13 cellular contexts compared by ENCODE assay signal in genomic region chr14:76997257-76997970, GRCh38. TPM values are rescaled to one million over a fixed set of nuclear protein-coding genes. Genes with fewer than 3 reads are reported as not detected.
A peak's percentile ranks its signal among the peaks of the same experiment; 100 is the strongest.
DNase-seq lines count a peak whose midpoint lies in the region; ATAC-seq, FAIRE-seq and TF ChIP-seq lines count a peak whose summit lies in the region.
"Had no signal": no experiment of that assay in that cellular context is flagged by ENCODE, and none has a peak within 500 bp of the region (broad histone marks: within the 10 kb centered on the region; RNA-seq: fewer than 3 reads in every experiment).

No MANE protein-coding gene starts in this region.

- H2AFZ ChIP-seq in H1 (ENCODE audit: low read length): no peak overlapping the region

- no peak for TF ChIP-seq RAD21 in H1 (IDR thresholded peaks at IDR 0.05 in 1 of 2, conservative IDR thresholded peaks at IDR 0.05 in 1 of 2; ENCODE audit: low read depth in 2 of 2, low read length in 2 of 2)

- H3K4me3 Mint-ChIP-seq in nephron progenitor cell: no peak overlapping the region
- H3K4me3 Mint-ChIP-seq: activated naive CD4-positive, alpha-beta T cell treated with anti-CD3 and anti-CD28 coated beads for 36 hours; CD14-positive monocyte had no signal

- H3K4ac ChIP-seq in H1 (replicated peaks; ENCODE audit: insufficient read length, low read depth, low read length): no peak overlapping the region

- peaks cover 82% of the 10 kb centered on the region for H3K4me1 Mint-ChIP-seq in nephron progenitor cell

- H3K9me3 ChIP-seq in H1 (ENCODE audit: insufficient read depth in 2 of 2, low read depth in 1 of 2, low read length in 1 of 2): no peaks in the 10 kb centered on the region
- H3K9me3 ChIP-seq: tibial artery had no signal

- ATAC-seq in GM21367 (IDR thresholded peaks at IDR 0.05; ENCODE audit: unreplicated experiment) (no peak), left lobe of liver (no peak)

- CTCF ChIA-PET in H1 (lab: Charles Lee; ENCODE audit: partially characterized antibody): interaction anchor here (0.6 to 4.9 kb wide), 26 partner anchors 9 to 630 kb away, joined by 3 to 25 read pairs (median 4); no protein-coding TSS in a partner anchor

- no peak overlapping the region; the same call in 1 of the 2 replicates for H3K18ac ChIP-seq in H1 (ENCODE audit: extremely low read depth, low read length)

- no peak overlapping the region for H3K14ac ChIP-seq in H1 (ENCODE audit: insufficient read length)

- no peak overlapping the region for H2BK15ac ChIP-seq in H1 (ENCODE audit: low read length)

- TF ChIP-seq CTCF in H1 (IDR thresholded peaks at IDR 0.05; ENCODE audit: control extremely low read depth in 1 of 3, insufficient read depth in 1 of 3, low read depth in 1 of 3, low read length in 3 of 3): no peak
- TF ChIP-seq CTCF in nephron progenitor cell (IDR thresholded peaks at IDR 0.05): no peak
- TF ChIP-seq CTCF in GM20000 (IDR thresholded peaks at IDR 0.05; ENCODE audit: extremely low read depth, missing control alignments): no peak

- FAIRE-seq in H1 (lab: Jason Lieb, UNC): no peak
- FAIRE-seq: GM19239 had no signal

- H4K91ac ChIP-seq in H1 (replicated peaks; ENCODE audit: insufficient read length, low read length): no peak overlapping the region

- no peaks in the 10 kb centered on the region for H4K20me1 ChIP-seq in H1 (replicated peaks in 1 of 2; ENCODE audit: control insufficient read depth in 1 of 2, insufficient read depth in 2 of 2, low read length in 2 of 2)

- no peak overlapping the region for H2BK5ac ChIP-seq in H1 (ENCODE audit: low read depth, low read length)

- H3K9ac ChIP-seq in H1 (replicated peaks in 1 of 4; ENCODE audit: extremely low read depth in 1 of 4, low read depth in 3 of 4, low read length in 3 of 4): no peak overlapping the region

- H3K27ac ChIP-seq in H1 (ENCODE audit: low read depth, low read length): no peak overlapping the region
- H3K27ac ChIP-seq: tibial artery had no signal

- peak overlapping the region; percentile 65; the same call in 1 of the 2 replicates for H2BK12ac ChIP-seq in H1 (ENCODE audit: low read depth, low read length)

- H4K5ac ChIP-seq in H1 (ENCODE audit: insufficient read length, low read depth, low read length): no peak overlapping the region

- H3K79me2 ChIP-seq in H1 (ENCODE audit: control insufficient read depth in 1 of 2, insufficient read depth in 2 of 2, low read length in 2 of 2): no peaks in the 10 kb centered on the region

- H3K27me3 ChIP-seq in H1 (replicated peaks in 1 of 4; ENCODE audit: control insufficient read depth in 3 of 4, extremely low read depth in 1 of 4, insufficient read depth in 3 of 4, low read length in 3 of 4): peaks cover 0 to 1% (median 0%) of the 10 kb centered on the region in 4 experiments; a peak in 1 of 7 replicates
- H3K27me3 ChIP-seq: tibial artery had no signal

- H3K79me1 ChIP-seq in H1 (ENCODE audit: low read depth, low read length): no peaks in the 10 kb centered on the region

- H3K4me1 ChIP-seq in H1 (replicated peaks in 1 of 4; ENCODE audit: control insufficient read depth in 3 of 4, insufficient read depth in 4 of 4, low read length in 3 of 4): peaks cover 13 to 30% (median 17%) of the 10 kb centered on the region in 4 experiments

- H2BK20ac ChIP-seq in H1 (ENCODE audit: low read length): 0 out of 2 replicates have a peak overlapping the region, but pooled peaks have one; percentile 77

- no peaks in the 10 kb centered on the region for H3K36me3 Mint-ChIP-seq in nephron progenitor cell (ENCODE audit: low read depth)
- H3K36me3 Mint-ChIP-seq: CD14-positive monocyte had no signal

- no peak overlapping the region for H3K56ac ChIP-seq in H1 (replicated peaks; ENCODE audit: insufficient read length, low read depth, low read length)

- WGBS in H1 (ENCODE audit: extremely low coverage in 1 of 2, insufficient coverage in 1 of 2, insufficient read length in 1 of 2, insufficient replicate concordance in 2 of 2, low coverage in 1 of 2, low lambda C conversion rate in 2 of 2, missing lambda C conversion rate in 1 of 2), 2 experiments: 77% methylated on average over 6 of the region's 6 CpGs; no CpG with 5 or more reads in 1 of the 2 experiments

- H3K23ac ChIP-seq in H1 (ENCODE audit: insufficient read length): no peak overlapping the region

- peaks cover 7% of the 10 kb centered on the region for H3K27me3 Mint-ChIP-seq in nephron progenitor cell (ENCODE audit: low read depth, poor library complexity)

- no peak overlapping the region for H3K4me3 ChIP-seq in H1 (ENCODE audit: extremely low read depth in 1 of 4, insufficient read depth in 2 of 4, low read depth in 3 of 4, low read length in 4 of 4)
- H3K4me3 ChIP-seq: tibial artery had no signal

- POLR2A ChIA-PET in H1 (lab: Charles Lee; ENCODE audit: partially characterized antibody): interaction anchor here (0.7 to 1.9 kb wide), 10 partner anchors 11 to 334 kb away, joined by 3 to 6 read pairs (median 4); no protein-coding TSS in a partner anchor

- no peaks in the 10 kb centered on the region for H3K36me3 ChIP-seq in H1 (ENCODE audit: control insufficient read depth in 2 of 4, insufficient read depth in 4 of 4, low read length in 3 of 4)
- H3K36me3 ChIP-seq: tibial artery had no signal

- TF ChIP-seq EP300 in H1 (IDR thresholded peaks at IDR 0.05; ENCODE audit: borderline replicate concordance in 1 of 2, low read depth in 2 of 2, low read length in 2 of 2): no peak

- H3K9me3 Mint-ChIP-seq in nephron progenitor cell: no peaks in the 10 kb centered on the region
- H3K9me3 Mint-ChIP-seq: activated naive CD4-positive, alpha-beta T cell treated with anti-CD3 and anti-CD28 coated beads for 36 hours; CD14-positive monocyte had no signal

- H2AK5ac ChIP-seq in H1 (ENCODE audit: low read depth, low read length): no peak overlapping the region

- H3K4me2 ChIP-seq in H1 (ENCODE audit: insufficient read depth in 1 of 2, low read depth in 2 of 2, low read length in 2 of 2): no peak overlapping the region; a peak in 1 of 4 replicates

- no peak overlapping the region for H4K8ac ChIP-seq in H1 (ENCODE audit: extremely low read depth, insufficient read depth, low read length)

- H3K27ac Mint-ChIP-seq in nephron progenitor cell: peak overlapping the region; percentile 54
- H3K27ac Mint-ChIP-seq: activated naive CD4-positive, alpha-beta T cell treated with anti-CD3 and anti-CD28 coated beads for 36 hours had no signal

- peak; percentile 47 for DNase-seq in ELF-1 (ENCODE audit: low read depth, low spot score)
- DNase-seq in NCI-H226: peak; percentile 45
- no peak for DNase-seq in H1 (ENCODE audit: low read depth in 1 of 2, low spot score in 2 of 2)
- no peak for DNase-seq in nephron progenitor cell
- no peak for DNase-seq in left lobe of liver (ENCODE audit: low spot score)
- DNase-seq in GM20000 (ENCODE audit: low spot score): no peak
- DNase-seq: activated naive CD4-positive, alpha-beta T cell treated with anti-CD3 and anti-CD28 coated beads for 36 hours; SHP77 treated with DMSO at 0.1 percent for 48 hours; stimulated activated CD4-positive, alpha-beta T cell treated with anti-CD3 and anti-CD28 coated beads, Interleukin-4, amount 100 ng/mL, for 4 hours; tibial artery had no signal

- H2BK120ac ChIP-seq in H1 (replicated peaks; ENCODE audit: low read depth, low read length): no peak overlapping the region

- peaks cover 3% of the 10 kb centered on the region; the same call in 1 of the 2 replicates for H3K23me2 ChIP-seq in H1 (ENCODE audit: low read depth, low read length)

- no peak for TF ChIP-seq POLR2A in H1 (IDR thresholded peaks at IDR 0.05; ENCODE audit: control extremely low read depth in 1 of 2, low read depth in 2 of 2, low read length in 2 of 2)

TF ChIP-seq in H1, 55 proteins besides CTCF, POLR2A, EP300 and RAD21:
- TF ChIP-seq ASH2L (IDR thresholded peaks at IDR 0.05; ENCODE audit: low read length) (no peak), SP2 (IDR thresholded peaks at IDR 0.05; ENCODE audit: low read length) (no peak), SRF (IDR thresholded peaks at IDR 0.05; ENCODE audit: low read depth, low read length) (no peak), SP4 (IDR thresholded peaks at IDR 0.05; ENCODE audit: low read length) (no peak), YY1 (IDR thresholded peaks at IDR 0.05; ENCODE audit: low read depth, low read length) (no peak), PHF8 (conservative IDR thresholded peaks at IDR 0.05; ENCODE audit: low read depth, low read length) (no peak), CHD2 (IDR thresholded peaks at IDR 0.05; ENCODE audit: low read length) (no peak), E2F6 (IDR thresholded peaks at IDR 0.05) (no peak), CBX5 (IDR thresholded peaks at IDR 0.05; ENCODE audit: low read depth, low read length) (no peak), JUND (IDR thresholded peaks at IDR 0.05; ENCODE audit: low read length) (no peak)
TF ChIP-seq in H1: peak in this region for 0.

RNA-seq across cellular contexts. Expression of gene IRF2BPL, which starts 31.1 kb away (rescaled TPM):
- 57.0 and 59.6 TPM in 2 replicates for total RNA-seq in H1 (2021; fragmentation: NEBNext Ultra II Directional; extraction: Animal tissue kit (Norgen Biotek cat#: 25700))
- polyA plus RNA-seq in H1 (2011; rRNA removed): 18.8 and 32.1 TPM in 2 replicates
- polyA plus RNA-seq in H1 (2011; cell fraction: cytosol; rRNA removed): 22.0 TPM
- polyA plus RNA-seq in H1 (2011; cell fraction: nucleus; rRNA removed): 27.5 TPM
- 36.5 to 43.3 TPM (median 39.3 TPM) in 4 replicates for polyA plus RNA-seq in H1 (2012, experiment 1 of 2)
- 26.8 TPM for polyA plus RNA-seq in H1 (2012, experiment 2 of 2)
- polyA plus RNA-seq in H1 (2013, experiment 1 of 2): 21.9 TPM
- 22.6 TPM for polyA plus RNA-seq in H1 (2013, experiment 2 of 2)
- polyA minus RNA-seq in H1 (2011; rRNA and poly(A)+ RNA removed): 7.7 and 12.6 TPM in 2 replicates
- polyA minus RNA-seq in H1 (2011; cell fraction: cytosol; rRNA and poly(A)+ RNA removed): 47.4 TPM
- polyA minus RNA-seq in H1 (2011; cell fraction: nucleus; rRNA and poly(A)+ RNA removed): 25.9 TPM
- 18.1 TPM for total RNA-seq in left lobe of liver

Comparison
In these comparisons a context has a peak if more than half of its experiments do, and no peak if none do; other contexts are left out.
1. DNase-seq: peak in ELF-1 (single experiment) and NCI-H226 (single experiment); none in H1 (0 of 2), nephron progenitor cell (single experiment), left lobe of liver (single experiment) and GM20000 (single experiment).